ENCODE assay signal across 8 cellular contexts in the genomic region with DNA sequence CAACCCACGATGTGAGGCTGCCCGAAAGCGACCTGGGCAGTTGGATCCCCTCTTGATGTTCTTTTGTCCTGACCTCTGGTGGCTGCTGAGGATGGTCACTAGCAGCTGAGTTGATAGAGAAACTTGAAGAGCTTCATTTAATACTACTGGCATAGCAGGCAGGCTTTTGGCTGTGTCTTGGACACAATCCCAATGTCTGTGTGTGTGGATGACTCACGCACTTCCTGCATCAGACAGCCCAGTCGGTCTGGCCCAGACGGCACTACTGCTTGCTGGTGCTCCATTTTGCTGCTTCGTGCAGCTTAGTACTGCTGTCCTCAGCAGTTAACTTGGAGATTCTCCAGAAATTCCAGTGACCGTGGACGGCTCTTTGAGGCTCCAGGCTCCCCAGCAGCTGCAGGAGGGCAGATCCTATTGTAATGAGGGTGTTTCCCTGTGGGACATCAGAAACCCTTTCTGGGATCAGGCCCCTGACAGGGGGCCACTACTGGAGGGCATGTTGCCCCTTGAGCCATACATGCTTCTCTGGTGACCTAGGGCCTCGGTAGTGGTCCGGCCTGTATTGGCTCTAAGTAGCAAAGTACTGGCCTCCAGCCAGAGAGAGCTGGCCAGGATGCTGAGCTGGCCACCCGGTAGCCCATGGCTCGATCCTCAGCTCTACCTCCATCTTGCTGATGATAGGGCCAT. TPM values are rescaled to one million over a fixed set of nuclear protein-coding genes. Genes with fewer than 3 reads are reported as not detected.
A peak's percentile ranks its signal among the peaks of the same experiment; 100 is the strongest.
DNase-seq lines count a peak whose midpoint lies in the region; ATAC-seq and TF ChIP-seq lines count a peak whose summit lies in the region.

No MANE protein-coding gene starts in this region.

- CTCF ChIA-PET in OCI-LY7 (lab: Charles Lee; ENCODE audit: unreplicated experiment) = no interaction called here

- no peaks in the 10 kb centered on the region for H3K9me3 ChIP-seq in OCI-LY7 (ENCODE audit: low read length)

- POLR2A ChIA-PET in OCI-LY7 (lab: Charles Lee) = no interaction called here

- H3K4me1 Mint-ChIP-seq in activated T-helper 1 cell treated with anti-CD3 and anti-CD28 coated beads, Interleukin-12 subunit alpha, Interleukin-12 subunit beta, Interleukin-2, Interleukin-4 antibody, amounts not matched to agents 30 ng/mL and 10 ng/mL and 1 ng/mL, durations not matched to agents 14 hours and 24 hours and 36 hours (ENCODE audit: low read depth) = no peaks in the 10 kb centered on the region

- H4K20me1 ChIP-seq in OCI-LY7 (ENCODE audit: insufficient read depth, low read length) = no peaks in the 10 kb centered on the region

- no peak for ATAC-seq in GM19035 (IDR thresholded peaks at IDR 0.05; ENCODE audit: unreplicated experiment)

- DNase-seq in AG09319 (ENCODE audit: extremely low read depth, low read depth) = peak; percentile 83
- DNase-seq in NCI-H446 treated with DMSO at 0.1 percent for 48 hours (lab: John Stamatoyannopoulos, UW) = peak; percentile 66
- DNase-seq in dermis microvascular lymphatic vessel endothelial cell (ENCODE audit: low read depth in 2 of 2) = peak; percentile 90 to 96
- peak; percentile 88 for DNase-seq in mucosa of gallbladder (ENCODE audit: low spot score)
- no peak for DNase-seq in NCI-H2107 (lab: John Stamatoyannopoulos, UW)
- DNase-seq in activated T-helper 1 cell treated with anti-CD3 and anti-CD28 coated beads, Interleukin-12 subunit alpha, Interleukin-12 subunit beta, Interleukin-2, Interleukin-4 antibody, amounts not matched to agents 30 ng/mL and 10 ng/mL and 1 ng/mL, durations not matched to agents 14 hours and 24 hours and 36 hours (ENCODE audit: low spot score) = no peak
- no peak for DNase-seq in OCI-LY7 (ENCODE audit: low spot score)

- no peak overlapping the region for H3K4me2 ChIP-seq in OCI-LY7 (ENCODE audit: low read length)

- BruUV-seq in OCI-LY7 (replicated peaks; lab: Mats Ljungman, UMichigan) = no TSS peak

- no peaks in the 10 kb centered on the region for H3K9me2 ChIP-seq in OCI-LY7 (ENCODE audit: insufficient read depth, low read length)

- no peak overlapping the region for H3K4me3 ChIP-seq in OCI-LY7 (ENCODE audit: low read depth, low read length, poor library complexity, severe bottlenecking)

- no peaks in the 10 kb centered on the region for H3K36me3 ChIP-seq in OCI-LY7 (ENCODE audit: insufficient read depth, low read length)

- H3K36me3 Mint-ChIP-seq in activated T-helper 1 cell treated with anti-CD3 and anti-CD28 coated beads, Interleukin-12 subunit alpha, Interleukin-12 subunit beta, Interleukin-2, Interleukin-4 antibody, amounts not matched to agents 30 ng/mL and 10 ng/mL and 1 ng/mL, durations not matched to agents 14 hours and 24 hours and 36 hours (ENCODE audit: low read depth) = no peaks in the 10 kb centered on the region

- no peak overlapping the region for H3K27ac ChIP-seq in OCI-LY7 (ENCODE audit: low read depth, low read length, poor library complexity, severe bottlenecking)

- no peak overlapping the region for H3K27ac Mint-ChIP-seq in activated T-helper 1 cell treated with anti-CD3 and anti-CD28 coated beads, Interleukin-12 subunit alpha, Interleukin-12 subunit beta, Interleukin-2, Interleukin-4 antibody, amounts not matched to agents 30 ng/mL and 10 ng/mL and 1 ng/mL, durations not matched to agents 14 hours and 24 hours and 36 hours

- no peaks in the 10 kb centered on the region for H3K4me1 ChIP-seq in OCI-LY7 (ENCODE audit: insufficient read depth, low read length, poor library complexity, severe bottlenecking)

- H3K4me3 Mint-ChIP-seq in activated T-helper 1 cell treated with anti-CD3 and anti-CD28 coated beads, Interleukin-12 subunit alpha, Interleukin-12 subunit beta, Interleukin-2, Interleukin-4 antibody, amounts not matched to agents 30 ng/mL and 10 ng/mL and 1 ng/mL, durations not matched to agents 14 hours and 24 hours and 36 hours = no peak overlapping the region

- intact Hi-C loops in activated T-helper 1 cell treated with anti-CD3 and anti-CD28 coated beads, Interleukin-12 subunit alpha, Interleukin-12 subunit beta, Interleukin-2, Interleukin-4 antibody, amounts not matched to agents 30 ng/mL and 10 ng/mL and 1 ng/mL, durations not matched to agents 14 hours and 24 hours and 36 hours (cut with micrococcal nuclease) = no loop called here
- intact Hi-C loops in OCI-LY7 (cut with micrococcal nuclease; ENCODE audit: unreplicated experiment) = no loop called here

- no peaks in the 10 kb centered on the region for H3K79me2 ChIP-seq in OCI-LY7 (ENCODE audit: insufficient read depth, low read depth, low read length)

- H3K27me3 Mint-ChIP-seq in activated T-helper 1 cell treated with anti-CD3 and anti-CD28 coated beads, Interleukin-12 subunit alpha, Interleukin-12 subunit beta, Interleukin-2, Interleukin-4 antibody, amounts not matched to agents 30 ng/mL and 10 ng/mL and 1 ng/mL, durations not matched to agents 14 hours and 24 hours and 36 hours (ENCODE audit: insufficient read depth) = no peaks in the 10 kb centered on the region

- no peak overlapping the region for H2AFZ ChIP-seq in OCI-LY7 (ENCODE audit: low read length)

- TF ChIP-seq CTCF in AG09319 (IDR thresholded peaks at IDR 0.05; ENCODE audit: low read depth, low read length) = peak; percentile 13
- TF ChIP-seq CTCF in OCI-LY7 (conservative IDR thresholded peaks at IDR 0.05; ENCODE audit: low read length) = no peak

- peaks cover 55% of the 10 kb centered on the region for H3K9me3 Mint-ChIP-seq in activated T-helper 1 cell treated with anti-CD3 and anti-CD28 coated beads, Interleukin-12 subunit alpha, Interleukin-12 subunit beta, Interleukin-2, Interleukin-4 antibody, amounts not matched to agents 30 ng/mL and 10 ng/mL and 1 ng/mL, durations not matched to agents 14 hours and 24 hours and 36 hours

RNA-seq across cellular contexts. Expression of gene FPR3, which starts 4.5 kb away (rescaled TPM):
- total RNA-seq in dermis microvascular lymphatic vessel endothelial cell (under 0.01 and 0.13 TPM in 2 replicates), mucosa of gallbladder (7.0 TPM), OCI-LY7 (2022) (not detected in 2 replicates)
- total RNA-seq in activated T-helper 1 cell treated with anti-CD3 and anti-CD28 coated beads, Interleukin-12 subunit alpha, Interleukin-12 subunit beta, Interleukin-2, Interleukin-4 antibody, amounts not matched to agents 30 ng/mL and 10 ng/mL and 1 ng/mL, durations not matched to agents 14 hours and 24 hours and 36 hours = not detected in 2 replicates
- total RNA-seq in OCI-LY7 (2014; rRNA removed; shearing (Covaris generic)) = not detected in 2 replicates

RNA-seq across cellular contexts. Expression of gene FPR2, which starts 38.5 kb away (rescaled TPM):
- total RNA-seq in dermis microvascular lymphatic vessel endothelial cell (not detected in 2 replicates), mucosa of gallbladder (not detected), OCI-LY7 (2022) (not detected in 2 replicates)
- not detected in 2 replicates for total RNA-seq in activated T-helper 1 cell treated with anti-CD3 and anti-CD28 coated beads, Interleukin-12 subunit alpha, Interleukin-12 subunit beta, Interleukin-2, Interleukin-4 antibody, amounts not matched to agents 30 ng/mL and 10 ng/mL and 1 ng/mL, durations not matched to agents 14 hours and 24 hours and 36 hours
- not detected in 2 replicates for total RNA-seq in OCI-LY7 (2014; rRNA removed; shearing (Covaris generic))

RNA-seq across cellular contexts. Expression of gene FPR1, which starts 47.8 kb away (rescaled TPM):
- total RNA-seq in dermis microvascular lymphatic vessel endothelial cell (not detected in 2 replicates), mucosa of gallbladder (9.3 TPM), OCI-LY7 (2022) (not detected in 2 replicates)
- not detected in 2 replicates for total RNA-seq in activated T-helper 1 cell treated with anti-CD3 and anti-CD28 coated beads, Interleukin-12 subunit alpha, Interleukin-12 subunit beta, Interleukin-2, Interleukin-4 antibody, amounts not matched to agents 30 ng/mL and 10 ng/mL and 1 ng/mL, durations not matched to agents 14 hours and 24 hours and 36 hours
- total RNA-seq in OCI-LY7 (2014; rRNA removed; shearing (Covaris generic)) = not detected in 2 replicates

Comparison
In these comparisons a context has a peak if more than half of its experiments do, and no peak if none do; other contexts are left out.
1. DNase-seq: peak in AG09319 (single experiment), NCI-H446 treated with DMSO at 0.1 percent for 48 hours (single experiment), dermis microvascular lymphatic vessel endothelial cell (2 of 2) and mucosa of gallbladder (single experiment); none in NCI-H2107 (single experiment), activated T-helper 1 cell treated with anti-CD3 and anti-CD28 coated beads, Interleukin-12 subunit alpha, Interleukin-12 subunit beta, Interleukin-2, Interleukin-4 antibody, amounts not matched to agents 30 ng/mL and 10 ng/mL and 1 ng/mL, durations not matched to agents 14 hours and 24 hours and 36 hours (single experiment) and OCI-LY7 (single experiment).
2. RNA of gene FPR1, which starts 47.8 kb away (total RNA-seq): 9.3 TPM in mucosa of gallbladder (single experiment); not detected in dermis microvascular lymphatic vessel endothelial cell, not detected in activated T-helper 1 cell treated with anti-CD3 and anti-CD28 coated beads, Interleukin-12 subunit alpha, Interleukin-12 subunit beta, Interleukin-2, Interleukin-4 antibody, amounts not matched to agents 30 ng/mL and 10 ng/mL and 1 ng/mL, durations not matched to agents 14 hours and 24 hours and 36 hours and not detected in OCI-LY7; every median in the first group is over 10 times any median in the second.